22 cellular contexts compared by ENCODE assay signal in the genomic region with DNA sequence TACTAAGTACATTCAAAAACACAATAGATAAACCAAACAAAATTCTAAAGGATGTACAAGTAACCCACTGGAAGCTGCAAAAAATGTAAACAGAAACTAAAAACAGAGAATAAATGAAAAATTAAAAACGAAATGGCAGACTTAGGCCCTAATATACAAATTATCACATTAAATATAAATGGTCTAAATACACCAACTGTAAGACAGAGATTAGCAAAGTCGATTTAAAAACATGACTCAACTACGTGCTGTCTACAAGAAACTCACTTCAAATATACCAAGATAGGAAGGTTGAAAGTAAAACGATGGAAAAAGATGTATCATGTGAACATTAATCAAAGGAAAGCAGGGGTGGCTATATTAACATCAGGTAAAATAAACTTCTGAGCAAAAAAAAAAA. TPM values are rescaled to one million over a fixed set of nuclear protein-coding genes. Genes with fewer than 3 reads are reported as not detected.
DNase-seq lines count a peak whose midpoint lies in the region; ATAC-seq, FAIRE-seq and TF ChIP-seq lines count a peak whose summit lies in the region.
"Had no signal": no experiment of that assay in that cellular context is flagged by ENCODE, and none has a peak within 500 bp of the region (broad histone marks: within the 10 kb centered on the region; RNA-seq: fewer than 3 reads in every experiment).

No MANE protein-coding gene starts in this region.

- POLR2A ChIA-PET in H1 (lab: Charles Lee; ENCODE audit: partially characterized antibody) = no interaction called here
- POLR2A ChIA-PET in HEK293T (lab: Yijun Ruan, JAX) = no interaction called here

- H3K9me3 ChIP-seq in H1 (ENCODE audit: insufficient read depth in 2 of 2, low read depth in 1 of 2, low read length in 1 of 2) = peaks cover 0 to 22% of the 10 kb centered on the region in 2 experiments

- no peaks in the 10 kb centered on the region for H3K27me3 Mint-ChIP-seq in activated T-cell treated with anti-CD3 and anti-CD28 coated beads, Interleukin-2, amount 50 U/mL, for 72 hours (ENCODE audit: low read depth)

- H3K23ac ChIP-seq in H1 (ENCODE audit: insufficient read length) = no peak overlapping the region

- no peak for DNase-seq in activated T-cell treated with anti-CD3 and anti-CD28 coated beads, Interleukin-2, amount 50 U/mL, for 72 hours
- no peak for DNase-seq in activated T-cell treated with anti-CD3 and anti-CD28 coated beads for 4 hours
- DNase-seq in HL-60 (ENCODE audit: low read depth in 1 of 2, low spot score in 1 of 2) = no peak
- no peak for DNase-seq in H1 (ENCODE audit: low read depth in 1 of 2, low spot score in 2 of 2)
- DNase-seq in NCI-H2196 (lab: John Stamatoyannopoulos, UW; ENCODE audit: unreplicated experiment) = no peak
- no peak for DNase-seq in HEK293T (ENCODE audit: extremely low spot score)
- DNase-seq: AML-193, H7, Karpas-422, NCI-H1092, NCI-H1417 treated with DMSO at 0.1 percent for 48 hours, NCI-H1694 treated with DMSO at 0.1 percent for 48 hours, NCI-H2081, NCI-H226, NCI-H510A, NCI-H69, SHP77 had no signal

- CTCF ChIA-PET in H1 (lab: Charles Lee; ENCODE audit: partially characterized antibody) = interaction anchor here (1.3 kb wide), 1 partner anchor 210 kb away, joined by 4 read pairs; no protein-coding TSS in a partner anchor
- CTCF ChIA-PET in HEK293T (lab: Yijun Ruan, JAX) = no interaction called here

- H2AK5ac ChIP-seq in H1 (ENCODE audit: low read depth, low read length) = no peak overlapping the region

- H3K4me3 ChIP-seq in HL-60 (replicated peaks; ENCODE audit: insufficient read depth, low read length) (no peak overlapping the region), H1 (ENCODE audit: extremely low read depth in 1 of 4, insufficient read depth in 2 of 4, low read depth in 3 of 4, low read length in 4 of 4) (no peak overlapping the region)

- H4K20me1 ChIP-seq in H1 (replicated peaks in 1 of 2; ENCODE audit: control insufficient read depth in 1 of 2, insufficient read depth in 2 of 2, low read length in 2 of 2) = peaks cover 3 to 7% of the 10 kb centered on the region in 2 experiments

- H3K27me3 ChIP-seq in HL-60 (ENCODE audit: insufficient read depth, poor library complexity, severe bottlenecking) = no peaks in the 10 kb centered on the region
- no peaks in the 10 kb centered on the region for H3K27me3 ChIP-seq in H1 (replicated peaks in 1 of 4; ENCODE audit: control insufficient read depth in 3 of 4, extremely low read depth in 1 of 4, insufficient read depth in 3 of 4, low read length in 3 of 4)

- H3K36me3 ChIP-seq in H1 (ENCODE audit: control insufficient read depth in 2 of 4, insufficient read depth in 4 of 4, low read length in 3 of 4) = peaks cover 0 to 35% (median 17%) of the 10 kb centered on the region in 4 experiments; a peak in 4 of 8 replicates

- no peak for TF ChIP-seq POLR2A in H1 (IDR thresholded peaks at IDR 0.05; ENCODE audit: control extremely low read depth in 1 of 2, low read depth in 2 of 2, low read length in 2 of 2)

- 93% methylated on average over 4 of the region's 4 CpGs; no CpG with 5 or more reads in 1 of the 2 experiments for WGBS in H1 (ENCODE audit: extremely low coverage in 1 of 2, insufficient coverage in 1 of 2, insufficient read length in 1 of 2, insufficient replicate concordance in 2 of 2, low coverage in 1 of 2, low lambda C conversion rate in 2 of 2, missing lambda C conversion rate in 1 of 2), 2 experiments

- H4K5ac ChIP-seq in H1 (ENCODE audit: insufficient read length, low read depth, low read length) = no peak overlapping the region

- no peaks in the 10 kb centered on the region for H3K79me1 ChIP-seq in H1 (ENCODE audit: low read depth, low read length)

- no peaks in the 10 kb centered on the region; the same call in 1 of the 2 replicates for H3K23me2 ChIP-seq in H1 (ENCODE audit: low read depth, low read length)

- no peak overlapping the region for H3K14ac ChIP-seq in H1 (ENCODE audit: insufficient read length)

- no peak overlapping the region for H2BK15ac ChIP-seq in H1 (ENCODE audit: low read length)

- no peak overlapping the region for H2BK20ac ChIP-seq in H1 (ENCODE audit: low read length)

- no peak for ATAC-seq in activated T-cell treated with anti-CD3 and anti-CD28 coated beads, Interleukin-2, amount 50 U/mL, for 72 hours (replicated peaks in 1 of 2)
- ATAC-seq in GM21381 (IDR thresholded peaks at IDR 0.05; ENCODE audit: unreplicated experiment) = no peak
- ATAC-seq: Panc1 had no signal

- no peak overlapping the region for H3K9ac ChIP-seq in H1 (replicated peaks in 1 of 4; ENCODE audit: extremely low read depth in 1 of 4, low read depth in 3 of 4, low read length in 3 of 4)

- FAIRE-seq in H1 (lab: Jason Lieb, UNC) = no peak
- FAIRE-seq: A204.1, GM19239 had no signal

- H3K18ac ChIP-seq in H1 (ENCODE audit: extremely low read depth, low read length) = no peak overlapping the region

- H3K4me1 Mint-ChIP-seq in activated T-cell treated with anti-CD3 and anti-CD28 coated beads, Interleukin-2, amount 50 U/mL, for 72 hours (ENCODE audit: low read depth) = peaks cover 21% of the 10 kb centered on the region

- TF ChIP-seq EP300 in H1 (IDR thresholded peaks at IDR 0.05; ENCODE audit: borderline replicate concordance in 1 of 2, low read depth in 2 of 2, low read length in 2 of 2) = no peak

- H3K4ac ChIP-seq in H1 (replicated peaks; ENCODE audit: insufficient read length, low read depth, low read length) = no peak overlapping the region

- H2BK12ac ChIP-seq in H1 (ENCODE audit: low read depth, low read length) = no peak overlapping the region

- no peak overlapping the region for H2BK120ac ChIP-seq in H1 (replicated peaks; ENCODE audit: low read depth, low read length)

- TF ChIP-seq CTCF in HL-60 (IDR thresholded peaks at IDR 0.05; ENCODE audit: insufficient read depth, low read length) (no peak), H1 (IDR thresholded peaks at IDR 0.05; ENCODE audit: control extremely low read depth in 1 of 3, insufficient read depth in 1 of 3, low read depth in 1 of 3, low read length in 3 of 3) (no peak)

- H3K9me3 Mint-ChIP-seq in activated T-cell treated with anti-CD3 and anti-CD28 coated beads, Interleukin-2, amount 50 U/mL, for 72 hours = peaks cover 23 to 28% of the 10 kb centered on the region in 2 donors

- H3K36me3 Mint-ChIP-seq in activated T-cell treated with anti-CD3 and anti-CD28 coated beads, Interleukin-2, amount 50 U/mL, for 72 hours (ENCODE audit: insufficient read depth in 2 of 2) = peaks cover 40 to 57% of the 10 kb centered on the region in 2 donors

- H2AFZ ChIP-seq in H1 (ENCODE audit: low read length) = no peak overlapping the region

- H3K79me2 ChIP-seq in H1 (ENCODE audit: control insufficient read depth in 1 of 2, insufficient read depth in 2 of 2, low read length in 2 of 2) = no peaks in the 10 kb centered on the region

- no peak overlapping the region for H4K91ac ChIP-seq in H1 (replicated peaks; ENCODE audit: insufficient read length, low read length)

- TF ChIP-seq RAD21 in H1 (IDR thresholded peaks at IDR 0.05 in 1 of 2, conservative IDR thresholded peaks at IDR 0.05 in 1 of 2; ENCODE audit: low read depth in 2 of 2, low read length in 2 of 2) = no peak

- H3K27ac ChIP-seq in HL-60 (replicated peaks) (peak overlapping the region; percentile 84), H1 (ENCODE audit: low read depth, low read length) (no peak overlapping the region)
- H3K27ac ChIP-seq: RWPE1 had no signal

- no peak overlapping the region for H3K4me3 Mint-ChIP-seq in activated T-cell treated with anti-CD3 and anti-CD28 coated beads, Interleukin-2, amount 50 U/mL, for 72 hours

- no peak overlapping the region for H3K56ac ChIP-seq in H1 (replicated peaks; ENCODE audit: insufficient read length, low read depth, low read length)

- no peak overlapping the region for H3K4me2 ChIP-seq in H1 (ENCODE audit: insufficient read depth in 1 of 2, low read depth in 2 of 2, low read length in 2 of 2)

- no peak overlapping the region for H4K8ac ChIP-seq in H1 (ENCODE audit: extremely low read depth, insufficient read depth, low read length)

- H2BK5ac ChIP-seq in H1 (ENCODE audit: low read depth, low read length) = no peak overlapping the region

- no peaks in the 10 kb centered on the region for H3K4me1 ChIP-seq in H1 (replicated peaks in 1 of 4; ENCODE audit: control insufficient read depth in 3 of 4, insufficient read depth in 4 of 4, low read length in 3 of 4)

- peak overlapping the region; percentile 86 for H3K27ac Mint-ChIP-seq in activated T-cell treated with anti-CD3 and anti-CD28 coated beads, Interleukin-2, amount 50 U/mL, for 72 hours

TF ChIP-seq in H1, 55 proteins besides CTCF, POLR2A, EP300 and RAD21:
- TF ChIP-seq BACH1 (IDR thresholded peaks at IDR 0.05; ENCODE audit: low read length) (no peak), KDM1A (IDR thresholded peaks at IDR 0.05; ENCODE audit: borderline replicate concordance, low read length) (0 out of 2 replicates have a peak, but pooled peaks have one; percentile 22)

TF ChIP-seq in HEK293T, 16 proteins besides CTCF, POLR2A, EP300 and RAD21 (continues in another document):
- TF ChIP-seq FOXA1 (IDR thresholded peaks at IDR 0.05) (no peak), SUZ12 (IDR thresholded peaks at IDR 0.05) (no peak), TARDBP (IDR thresholded peaks at IDR 0.05) (no peak), BHLHE40 (IDR thresholded peaks at IDR 0.05; ENCODE audit: borderline replicate concordance) (no peak), FOXM1 (IDR thresholded peaks at IDR 0.05; ENCODE audit: borderline replicate concordance) (no peak), FOXK2 (IDR thresholded peaks at IDR 0.05) (no peak), ELF4 (IDR thresholded peaks at IDR 0.05) (no peak), SP1 (IDR thresholded peaks at IDR 0.05) (no peak), NFRKB (IDR thresholded peaks at IDR 0.05) (no peak)

RNA-seq across cellular contexts. Expression of gene SLC19A1, which starts 23.1 kb away (rescaled TPM):
- 10 to 100 TPM; 30.4 to 40.1 TPM for total RNA-seq in activated T-cell treated with anti-CD3 and anti-CD28 coated beads, Interleukin-2, amount 50 U/mL, for 72 hours
- total RNA-seq in H1 (2021; fragmentation: NEBNext Ultra II Directional; extraction: Animal tissue kit (Norgen Biotek cat#: 25700)) = 31.6 and 33.5 TPM in 2 replicates
- polyA plus RNA-seq in H1 (2011; rRNA removed) = 43.8 and 48.3 TPM in 2 replicates
- polyA plus RNA-seq in H1 (2011; cell fraction: cytosol; rRNA removed) = 22.7 TPM
- polyA plus RNA-seq in H1 (2011; cell fraction: nucleus; rRNA removed) = 47.4 TPM
- 47.5 to 77.8 TPM (median 65.6 TPM) in 4 replicates for polyA plus RNA-seq in H1 (2012, experiment 1 of 2)
- 70.7 TPM for polyA plus RNA-seq in H1 (2012, experiment 2 of 2)
- polyA plus RNA-seq in H1 (2013, experiment 1 of 2) = 40.9 TPM
- polyA plus RNA-seq in H1 (2013, experiment 2 of 2) = 42.0 TPM
- 12.0 and 29.3 TPM in 2 replicates for polyA minus RNA-seq in H1 (2011; rRNA and poly(A)+ RNA removed)
- 17.7 TPM for polyA minus RNA-seq in H1 (2011; cell fraction: cytosol; rRNA and poly(A)+ RNA removed)
- 18.7 TPM for polyA minus RNA-seq in H1 (2011; cell fraction: nucleus; rRNA and poly(A)+ RNA removed)
